ENCODE assay signal across 12 cellular contexts in the genomic region with DNA sequence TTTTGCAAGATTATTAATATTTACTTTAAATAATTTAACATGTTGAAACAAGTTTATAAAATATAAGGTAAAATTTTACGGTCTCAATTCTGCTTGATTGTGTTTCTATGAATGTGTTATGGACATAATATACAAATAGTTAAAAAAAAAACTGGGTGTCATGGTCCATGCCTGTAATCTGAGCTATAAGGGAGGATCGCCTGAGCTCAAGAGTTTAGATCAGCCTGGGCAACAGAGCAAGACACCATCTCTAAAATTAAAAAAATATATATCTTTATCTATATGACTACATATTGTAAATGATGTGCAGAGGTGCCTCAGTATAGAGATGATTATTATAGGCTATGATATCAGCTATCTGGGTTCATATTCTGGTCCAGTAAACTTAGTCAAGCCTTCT. TPM values are rescaled to one million over a fixed set of nuclear protein-coding genes. Genes with fewer than 3 reads are reported as not detected.
A peak's percentile ranks its signal among the peaks of the same experiment; 100 is the strongest.
DNase-seq lines count a peak whose midpoint lies in the region; ATAC-seq and TF ChIP-seq lines count a peak whose summit lies in the region.
"Had no signal": no experiment of that assay in that cellular context is flagged by ENCODE, and none has a peak within 500 bp of the region (broad histone marks: within the 10 kb centered on the region; RNA-seq: fewer than 3 reads in every experiment).

No MANE protein-coding gene starts in this region.

- H3K36me3 ChIP-seq in DOHH2 (ENCODE audit: control insufficient read depth, low read length) (peaks cover 4% of the 10 kb centered on the region; the same call in 1 of the 2 replicates), KMS-11 (ENCODE audit: insufficient read depth) (no peaks in the 10 kb centered on the region), breast epithelium (no peaks in the 10 kb centered on the region)
- H3K36me3 ChIP-seq in naive thymus-derived CD4-positive, alpha-beta T cell (ENCODE audit: control insufficient read depth in 2 of 3, insufficient read depth in 3 of 3, low read length in 3 of 3), result no peaks in the 10 kb centered on the region

- POLR2A ChIA-PET in naive thymus-derived CD4-positive, alpha-beta T cell (lab: Charles Lee), result interaction anchor here (0.6 kb wide), 1 partner anchor 25 kb away, joined by 3 read pairs; no protein-coding TSS in a partner anchor

- peaks cover 6% of the 10 kb centered on the region for H3K36me3 Mint-ChIP-seq in activated T-helper 17 cell treated with anti-CD3 and anti-CD28 coated beads, Interleukin-2, amount 50 U/mL, for 72 hours (ENCODE audit: low read depth)
- no peaks in the 10 kb centered on the region for H3K36me3 Mint-ChIP-seq in naive thymus-derived CD4-positive, alpha-beta T cell

- TF ChIP-seq CTCF in DOHH2 (IDR thresholded peaks at IDR 0.05; ENCODE audit: low read depth, low read length, poor library complexity, severe bottlenecking), result no peak
- no peak for TF ChIP-seq CTCF in KMS-11 (conservative IDR thresholded peaks at IDR 0.05; ENCODE audit: low read depth, low read length)
- no peak for TF ChIP-seq CTCF in breast epithelium (IDR thresholded peaks at IDR 0.05)

- H3K27me3 Mint-ChIP-seq in activated T-helper 17 cell treated with anti-CD3 and anti-CD28 coated beads, Interleukin-2, amount 50 U/mL, for 72 hours, result no peaks in the 10 kb centered on the region
- H3K27me3 Mint-ChIP-seq in naive thymus-derived CD4-positive, alpha-beta T cell, result no peaks in the 10 kb centered on the region
- H3K27me3 Mint-ChIP-seq: IgD-negative memory B cell had no signal

- no peaks in the 10 kb centered on the region for H3F3A ChIP-seq in DOHH2 (ENCODE audit: control insufficient read depth, insufficient read depth)

- no peak overlapping the region for H3K27ac Mint-ChIP-seq in activated T-helper 17 cell treated with anti-CD3 and anti-CD28 coated beads, Interleukin-2, amount 50 U/mL, for 72 hours
- peak overlapping the region in 2 of 9 donors; percentile 6 to 25 for H3K27ac Mint-ChIP-seq in naive thymus-derived CD4-positive, alpha-beta T cell

- H3K4me1 ChIP-seq in DOHH2 (ENCODE audit: control insufficient read depth, low read length), result peaks cover 93% of the 10 kb centered on the region
- H3K4me1 ChIP-seq in KMS-11 (ENCODE audit: low read depth, poor library complexity, severe bottlenecking), result peaks cover 52% of the 10 kb centered on the region
- peaks cover 46 to 67% of the 10 kb centered on the region in 2 donors for H3K4me1 ChIP-seq in naive thymus-derived CD4-positive, alpha-beta T cell (ENCODE audit: control insufficient read depth in 2 of 2, insufficient read depth in 2 of 2, low read length in 2 of 2)
- H3K4me1 ChIP-seq in breast epithelium, result peaks cover 0 to 10% of the 10 kb centered on the region in 2 donors

- no peaks in the 10 kb centered on the region for H3K9me2 ChIP-seq in DOHH2 (replicated peaks; ENCODE audit: control insufficient read depth, low read length)

- H4K20me1 ChIP-seq in DOHH2 (ENCODE audit: control insufficient read depth, insufficient read depth, low read depth, low read length) (peaks cover 61% of the 10 kb centered on the region), KMS-11 (ENCODE audit: insufficient read depth) (peaks cover 22% of the 10 kb centered on the region)

- no peaks in the 10 kb centered on the region for H3K27me3 ChIP-seq in DOHH2 (ENCODE audit: control insufficient read depth, low read length)
- no peaks in the 10 kb centered on the region for H3K27me3 ChIP-seq in KMS-11 (ENCODE audit: insufficient read depth, low read depth)
- H3K27me3 ChIP-seq in naive thymus-derived CD4-positive, alpha-beta T cell (ENCODE audit: control insufficient read depth in 2 of 2, insufficient read depth in 2 of 2, low read length in 2 of 2), result no peaks in the 10 kb centered on the region
- no peaks in the 10 kb centered on the region for H3K27me3 ChIP-seq in breast epithelium

- H3K9ac ChIP-seq in KMS-11, result no peak overlapping the region

- no peaks in the 10 kb centered on the region for H3K9me3 ChIP-seq in DOHH2 (ENCODE audit: control insufficient read depth, insufficient read depth, low read length)
- no peaks in the 10 kb centered on the region for H3K9me3 ChIP-seq in naive thymus-derived CD4-positive, alpha-beta T cell (ENCODE audit: control insufficient read depth in 2 of 3, low read length in 3 of 3)
- H3K9me3 ChIP-seq in breast epithelium, result no peaks in the 10 kb centered on the region

- intact Hi-C loops in naive thymus-derived CD4-positive, alpha-beta T cell (cut with micrococcal nuclease), result no loop called here
- intact Hi-C loops in breast epithelium (cut with DNase I; ENCODE audit: low total_unique reads), result no loop called here
- intact Hi-C loops in left cardiac atrium (cut with DNase I), result no loop called here

- CTCF ChIA-PET in naive thymus-derived CD4-positive, alpha-beta T cell (lab: Charles Lee), result no interaction called here

- H2AFZ ChIP-seq in KMS-11 (ENCODE audit: low read depth), result no peak overlapping the region

- peaks cover 49% of the 10 kb centered on the region for H3K4me1 Mint-ChIP-seq in activated T-helper 17 cell treated with anti-CD3 and anti-CD28 coated beads, Interleukin-2, amount 50 U/mL, for 72 hours
- peaks cover 53 to 97% (median 89%) of the 10 kb centered on the region in 7 donors for H3K4me1 Mint-ChIP-seq in naive thymus-derived CD4-positive, alpha-beta T cell

- peak overlapping the region; percentile 30 for H3K4me3 Mint-ChIP-seq in activated T-helper 17 cell treated with anti-CD3 and anti-CD28 coated beads, Interleukin-2, amount 50 U/mL, for 72 hours
- H3K4me3 Mint-ChIP-seq in naive thymus-derived CD4-positive, alpha-beta T cell, result peak overlapping the region in 6 of 10 donors; percentile 2 to 64 (median 44)

- H3K27ac ChIP-seq in DOHH2 (ENCODE audit: low read depth, low read length) (no peak overlapping the region), KMS-11 (no peak overlapping the region), breast epithelium (no peak overlapping the region)
- no peak overlapping the region for H3K27ac ChIP-seq in naive thymus-derived CD4-positive, alpha-beta T cell (ENCODE audit: low read depth, low read length)

- H3K79me2 ChIP-seq in DOHH2 (ENCODE audit: control insufficient read depth, low read length) (peaks cover 100% of the 10 kb centered on the region), KMS-11 (ENCODE audit: insufficient read depth, low read depth) (peaks cover 98% of the 10 kb centered on the region)

- DNase-seq in naive thymus-derived CD4-positive, alpha-beta T cell, result no peak
- DNase-seq in breast epithelium (ENCODE audit: low spot score in 2 of 2), result no peak
- no peak for DNase-seq in left cardiac atrium
- DNase-seq: EL, NCI-H1092, NCI-H748 treated with DMSO at 0.1 percent for 48 hours, SHP77 treated with DMSO at 0.1 percent for 48 hours had no signal

- H3K9me3 Mint-ChIP-seq in activated T-helper 17 cell treated with anti-CD3 and anti-CD28 coated beads, Interleukin-2, amount 50 U/mL, for 72 hours, result no peaks in the 10 kb centered on the region
- H3K9me3 Mint-ChIP-seq in naive thymus-derived CD4-positive, alpha-beta T cell, result no peaks in the 10 kb centered on the region
- H3K9me3 Mint-ChIP-seq: IgD-negative memory B cell had no signal

- H3K4me2 ChIP-seq in DOHH2 (ENCODE audit: low read length), result peak overlapping the region; percentile 27
- H3K4me2 ChIP-seq in KMS-11, result 0 out of 2 replicates have a peak overlapping the region, but pooled peaks have one; percentile 25

- no peak for TF ChIP-seq POLR2A in breast epithelium (IDR thresholded peaks at IDR 0.05)

- ATAC-seq in activated T-helper 17 cell treated with anti-CD3 and anti-CD28 coated beads, Interleukin-2, amount 50 U/mL, for 72 hours (replicated peaks), result no peak
- no peak for ATAC-seq in naive thymus-derived CD4-positive, alpha-beta T cell
- ATAC-seq in GM19455 (IDR thresholded peaks at IDR 0.05; ENCODE audit: unreplicated experiment) (no peak), left cardiac atrium (no peak)

- no peak overlapping the region for H3K4me3 ChIP-seq in DOHH2 (ENCODE audit: low read length)
- no peak overlapping the region for H3K4me3 ChIP-seq in KMS-11 (IDR thresholded peaks at IDR 0.05; ENCODE audit: insufficient read depth, low read depth, low read length)
- no peak overlapping the region for H3K4me3 ChIP-seq in naive thymus-derived CD4-positive, alpha-beta T cell (ENCODE audit: low read length)
- H3K4me3 ChIP-seq in breast epithelium, result no peak overlapping the region

RNA-seq across cellular contexts. Expression of a gene that starts 9.9 kb away (rescaled TPM):
- 100 to 1,000 TPM; 163 to 255 TPM for total RNA-seq in activated T-helper 17 cell treated with anti-CD3 and anti-CD28 coated beads, Interleukin-2, amount 50 U/mL, for 72 hours
- 100 to 1,000 TPM; 158 to 256 (median 177) TPM for total RNA-seq in naive thymus-derived CD4-positive, alpha-beta T cell
- polyA plus RNA-seq in naive thymus-derived CD4-positive, alpha-beta T cell, result 10 to 100 TPM; 58.2 to 72.2 TPM
- 100 to 1,000 TPM; 110 to 254 (median 187) TPM for total RNA-seq in breast epithelium
- 100 to 1,000 TPM; 125 to 151 TPM for total RNA-seq in left cardiac atrium
